Comparison of ENCODE assay signal across 1 cellular context in genomic region chr3:49873623-49874022, GRCh38.
A peak's percentile ranks its signal among the peaks of the same experiment; 100 is the strongest.
TF ChIP-seq lines count a peak whose summit lies in the region.

No MANE protein-coding gene starts in this region.

TF ChIP-seq in HepG2, 621 proteins besides CTCF, POLR2A, EP300 and RAD21 (continues in another document):
- no peak for TF ChIP-seq ZNF235 (CRISPR knock-in tag; IDR thresholded peaks at IDR 0.05; ENCODE audit: borderline replicate concordance)
- TF ChIP-seq, protein P1, sequence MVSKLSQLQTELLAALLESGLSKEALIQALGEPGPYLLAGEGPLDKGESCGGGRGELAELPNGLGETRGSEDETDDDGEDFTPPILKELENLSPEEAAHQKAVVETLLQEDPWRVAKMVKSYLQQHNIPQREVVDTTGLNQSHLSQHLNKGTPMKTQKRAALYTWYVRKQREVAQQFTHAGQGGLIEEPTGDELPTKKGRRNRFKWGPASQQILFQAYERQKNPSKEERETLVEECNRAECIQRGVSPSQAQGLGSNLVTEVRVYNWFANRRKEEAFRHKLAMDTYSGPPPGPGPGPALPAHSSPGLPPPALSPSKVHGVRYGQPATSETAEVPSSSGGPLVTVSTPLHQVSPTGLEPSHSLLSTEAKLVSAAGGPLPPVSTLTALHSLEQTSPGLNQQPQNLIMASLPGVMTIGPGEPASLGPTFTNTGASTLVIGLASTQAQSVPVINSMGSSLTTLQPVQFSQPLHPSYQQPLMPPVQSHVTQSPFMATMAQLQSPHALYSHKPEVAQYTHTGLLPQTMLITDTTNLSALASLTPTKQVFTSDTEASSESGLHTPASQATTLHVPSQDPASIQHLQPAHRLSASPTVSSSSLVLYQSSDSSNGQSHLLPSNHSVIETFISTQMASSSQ (IDR thresholded peaks at IDR 0.05; ENCODE audit: low read depth) = no peak
- TF ChIP-seq, protein P1 (CRISPR knock-in tag; IDR thresholded peaks at IDR 0.05; ENCODE audit: borderline replicate concordance) = no peak
- no peak for TF ChIP-seq HDAC6 (IDR thresholded peaks at IDR 0.05; ENCODE audit: low read depth, low read length)
- TF ChIP-seq, protein P2, sequence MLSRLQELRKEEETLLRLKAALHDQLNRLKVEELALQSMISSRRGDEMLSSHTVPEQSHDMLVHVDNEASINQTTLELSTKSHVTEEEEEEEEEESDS (CRISPR knock-in tag; IDR thresholded peaks at IDR 0.05; ENCODE audit: borderline replicate concordance) = no peak
- TF ChIP-seq MTF2 (CRISPR knock-in tag; IDR thresholded peaks at IDR 0.05; ENCODE audit: borderline replicate concordance) = no peak
- no peak for TF ChIP-seq ATRX (CRISPR knock-in tag; IDR thresholded peaks at IDR 0.05; ENCODE audit: borderline replicate concordance)
- TF ChIP-seq, protein P3, sequence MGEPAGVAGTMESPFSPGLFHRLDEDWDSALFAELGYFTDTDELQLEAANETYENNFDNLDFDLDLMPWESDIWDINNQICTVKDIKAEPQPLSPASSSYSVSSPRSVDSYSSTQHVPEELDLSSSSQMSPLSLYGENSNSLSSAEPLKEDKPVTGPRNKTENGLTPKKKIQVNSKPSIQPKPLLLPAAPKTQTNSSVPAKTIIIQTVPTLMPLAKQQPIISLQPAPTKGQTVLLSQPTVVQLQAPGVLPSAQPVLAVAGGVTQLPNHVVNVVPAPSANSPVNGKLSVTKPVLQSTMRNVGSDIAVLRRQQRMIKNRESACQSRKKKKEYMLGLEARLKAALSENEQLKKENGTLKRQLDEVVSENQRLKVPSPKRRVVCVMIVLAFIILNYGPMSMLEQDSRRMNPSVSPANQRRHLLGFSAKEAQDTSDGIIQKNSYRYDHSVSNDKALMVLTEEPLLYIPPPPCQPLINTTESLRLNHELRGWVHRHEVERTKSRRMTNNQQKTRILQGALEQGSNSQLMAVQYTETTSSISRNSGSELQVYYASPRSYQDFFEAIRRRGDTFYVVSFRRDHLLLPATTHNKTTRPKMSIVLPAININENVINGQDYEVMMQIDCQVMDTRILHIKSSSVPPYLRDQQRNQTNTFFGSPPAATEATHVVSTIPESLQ (CRISPR knock-in tag; conservative IDR thresholded peaks at IDR 0.05) = no peak
- no peak for TF ChIP-seq MLXIP (CRISPR knock-in tag; IDR thresholded peaks at IDR 0.05; ENCODE audit: borderline replicate concordance)
- TF ChIP-seq SNAI1 (CRISPR knock-in tag; IDR thresholded peaks at IDR 0.05; ENCODE audit: borderline replicate concordance) = no peak
- no peak for TF ChIP-seq ZNF598 (CRISPR knock-in tag; IDR thresholded peaks at IDR 0.05; ENCODE audit: borderline replicate concordance)
- no peak for TF ChIP-seq HOXA5 (CRISPR knock-in tag; IDR thresholded peaks at IDR 0.05)
- TF ChIP-seq TRIM24 (CRISPR knock-in tag; IDR thresholded peaks at IDR 0.05) = no peak
- no peak for TF ChIP-seq ZNF841 (CRISPR knock-in tag; IDR thresholded peaks at IDR 0.05; ENCODE audit: borderline replicate concordance)
- TF ChIP-seq SIN3A (IDR thresholded peaks at IDR 0.05; ENCODE audit: borderline replicate concordance, low read depth, low read length) = no peak
- TF ChIP-seq ZNF850 (CRISPR knock-in tag; conservative IDR thresholded peaks at IDR 0.05) = no peak
- TF ChIP-seq ZNF646 (CRISPR knock-in tag; IDR thresholded peaks at IDR 0.05) = no peak
- no peak; the same call in 1 of the 2 replicates for TF ChIP-seq ZZZ3 (CRISPR knock-in tag; IDR thresholded peaks at IDR 0.05; ENCODE audit: borderline replicate concordance)
- TF ChIP-seq JUN (CRISPR knock-in tag; IDR thresholded peaks at IDR 0.05) = no peak
- TF ChIP-seq ZNF543 (CRISPR knock-in tag; IDR thresholded peaks at IDR 0.05) = no peak
- no peak for TF ChIP-seq SUZ12 (IDR thresholded peaks at IDR 0.05; ENCODE audit: low read depth, low read length)
- TF ChIP-seq ZNF562 (CRISPR knock-in tag; IDR thresholded peaks at IDR 0.05; ENCODE audit: borderline replicate concordance) = no peak
- no peak for TF ChIP-seq ZNF329 (CRISPR knock-in tag; IDR thresholded peaks at IDR 0.05; ENCODE audit: low read depth)
- no peak for TF ChIP-seq FOXP4 (CRISPR knock-in tag; IDR thresholded peaks at IDR 0.05)
- 0 out of 2 replicates have a peak, but pooled peaks have one; percentile 18 for TF ChIP-seq RARA (CRISPR knock-in tag; IDR thresholded peaks at IDR 0.05)
- no peak for TF ChIP-seq ZNF335 (CRISPR knock-in tag; IDR thresholded peaks at IDR 0.05)
- TF ChIP-seq, protein P4, sequence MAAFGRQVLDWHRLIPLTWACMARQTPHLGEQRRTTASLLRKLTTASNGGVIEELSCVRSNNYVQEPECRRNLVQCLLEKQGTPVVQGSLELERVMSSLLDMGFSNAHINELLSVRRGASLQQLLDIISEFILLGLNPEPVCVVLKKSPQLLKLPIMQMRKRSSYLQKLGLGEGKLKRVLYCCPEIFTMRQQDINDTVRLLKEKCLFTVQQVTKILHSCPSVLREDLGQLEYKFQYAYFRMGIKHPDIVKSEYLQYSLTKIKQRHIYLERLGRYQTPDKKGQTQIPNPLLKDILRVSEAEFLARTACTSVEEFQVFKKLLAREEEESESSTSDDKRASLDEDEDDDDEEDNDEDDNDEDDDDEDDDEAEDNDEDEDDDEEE (CRISPR knock-in tag; IDR thresholded peaks at IDR 0.05) = no peak
- TF ChIP-seq KDM5A (IDR thresholded peaks at IDR 0.05; ENCODE audit: borderline replicate concordance, low read length) = no peak
- TF ChIP-seq, protein P5, sequence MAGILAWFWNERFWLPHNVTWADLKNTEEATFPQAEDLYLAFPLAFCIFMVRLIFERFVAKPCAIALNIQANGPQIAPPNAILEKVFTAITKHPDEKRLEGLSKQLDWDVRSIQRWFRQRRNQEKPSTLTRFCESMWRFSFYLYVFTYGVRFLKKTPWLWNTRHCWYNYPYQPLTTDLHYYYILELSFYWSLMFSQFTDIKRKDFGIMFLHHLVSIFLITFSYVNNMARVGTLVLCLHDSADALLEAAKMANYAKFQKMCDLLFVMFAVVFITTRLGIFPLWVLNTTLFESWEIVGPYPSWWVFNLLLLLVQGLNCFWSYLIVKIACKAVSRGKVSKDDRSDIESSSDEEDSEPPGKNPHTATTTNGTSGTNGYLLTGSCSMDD (CRISPR knock-in tag; IDR thresholded peaks at IDR 0.05) = no peak
- no peak for TF ChIP-seq SP140L (CRISPR knock-in tag; IDR thresholded peaks at IDR 0.05; ENCODE audit: borderline replicate concordance)
- TF ChIP-seq NFE2L2 (IDR thresholded peaks at IDR 0.05; ENCODE audit: low read length) = no peak
- no peak for TF ChIP-seq SRSF1 (optimal IDR thresholded peaks at IDR 0.05; ENCODE audit: low read depth, low read length)
- peak; percentile 76; the same call in 1 of the 2 replicates for TF ChIP-seq ZNF124 (CRISPR knock-in tag; IDR thresholded peaks at IDR 0.05)
- no peak for TF ChIP-seq ZNF337 (CRISPR knock-in tag; IDR thresholded peaks at IDR 0.05; ENCODE audit: borderline replicate concordance, low read depth)
- no peak for TF ChIP-seq AKAP8 (CRISPR knock-in tag; IDR thresholded peaks at IDR 0.05)
- TF ChIP-seq KLF15 (CRISPR knock-in tag; IDR thresholded peaks at IDR 0.05; ENCODE audit: borderline replicate concordance) = no peak
- TF ChIP-seq ETV5 (CRISPR knock-in tag; IDR thresholded peaks at IDR 0.05; ENCODE audit: borderline replicate concordance) = no peak
- TF ChIP-seq, protein P6, sequence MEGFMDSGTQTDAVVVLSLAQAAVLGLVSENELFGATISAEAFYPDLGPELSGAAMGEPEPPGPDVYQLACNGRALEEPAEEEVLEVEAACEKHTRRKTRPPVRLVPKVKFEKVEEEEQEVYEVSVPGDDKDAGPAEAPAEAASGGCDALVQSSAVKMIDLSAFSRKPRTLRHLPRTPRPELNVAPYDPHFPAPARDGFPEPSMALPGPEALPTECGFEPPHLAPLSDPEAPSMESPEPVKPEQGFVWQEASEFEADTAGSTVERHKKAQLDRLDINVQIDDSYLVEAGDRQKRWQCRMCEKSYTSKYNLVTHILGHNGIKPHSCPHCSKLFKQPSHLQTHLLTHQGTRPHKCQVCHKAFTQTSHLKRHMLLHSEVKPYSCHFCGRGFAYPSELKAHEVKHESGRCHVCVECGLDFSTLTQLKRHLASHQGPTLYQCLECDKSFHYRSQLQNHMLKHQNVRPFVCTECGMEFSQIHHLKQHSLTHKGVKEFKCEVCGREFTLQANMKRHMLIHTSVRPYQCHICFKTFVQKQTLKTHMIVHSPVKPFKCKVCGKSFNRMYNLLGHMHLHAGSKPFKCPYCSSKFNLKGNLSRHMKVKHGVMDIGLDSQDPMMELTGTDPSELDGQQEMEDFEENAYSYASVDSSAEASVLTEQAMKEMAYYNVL (CRISPR knock-in tag; IDR thresholded peaks at IDR 0.05; ENCODE audit: borderline replicate concordance) = peak; percentile 49; the same call in 1 of the 2 replicates
- no peak for TF ChIP-seq ZNF615 (CRISPR knock-in tag; IDR thresholded peaks at IDR 0.05; ENCODE audit: borderline replicate concordance)
- TF ChIP-seq TAF1 (CRISPR knock-in tag; IDR thresholded peaks at IDR 0.05) = 0 out of 2 replicates have a peak, but pooled peaks have one; percentile 22
